8 cellular contexts compared by ENCODE assay signal in genomic region chr11:43282607-43283440, GRCh38. TPM values are rescaled to one million over a fixed set of nuclear protein-coding genes. Genes with fewer than 3 reads are reported as not detected.
DNase-seq lines count a peak whose midpoint lies in the region; ATAC-seq and TF ChIP-seq lines count a peak whose summit lies in the region.

No MANE protein-coding gene starts in this region.

- H3K27me3 ChIP-seq in adipocyte (replicated peaks; ENCODE audit: control insufficient read depth, insufficient read depth, low read length), result peaks cover 30% of the 10 kb centered on the region

- ATAC-seq in GM18868 (IDR thresholded peaks at IDR 0.05; ENCODE audit: unreplicated experiment), result peak; percentile 72
- ATAC-seq in HG03342 (IDR thresholded peaks at IDR 0.05; ENCODE audit: unreplicated experiment), result peak; percentile 76

- intact Hi-C loops in posterior vena cava (cut with DNase I), result no loop called here

- DNase-seq in RKO (ENCODE audit: low spot score) (peak; percentile 33), adipocyte (ENCODE audit: low read depth) (peak; percentile 63), hepatic stellate cell (ENCODE audit: low spot score) (peak; percentile 42), smooth muscle cell of the brain vasculature (ENCODE audit: low read depth, low spot score) (peak; percentile 1), posterior vena cava (ENCODE audit: low spot score) (no peak)

- peak overlapping the region; percentile 20; the same call in 1 of the 2 replicates for H3K27ac ChIP-seq in C4-2B

- H3K9ac ChIP-seq in adipocyte (ENCODE audit: low read length), result no peak overlapping the region

- H3K4me1 ChIP-seq in adipocyte (ENCODE audit: control insufficient read depth, insufficient read depth, low read length), result peaks cover 9% of the 10 kb centered on the region

- no peak overlapping the region for H3K4me3 ChIP-seq in adipocyte (ENCODE audit: low read length)

- no peaks in the 10 kb centered on the region for H3K36me3 ChIP-seq in adipocyte (ENCODE audit: control insufficient read depth, insufficient read depth, low read length, severe bottlenecking)

- no peaks in the 10 kb centered on the region for H3K9me3 ChIP-seq in adipocyte (ENCODE audit: control insufficient read depth, low read length)

- TF ChIP-seq CTCF in C4-2B (conservative IDR thresholded peaks at IDR 0.05), result peak; percentile 96

RNA-seq across cellular contexts. Expression of gene API5, which starts 29.0 kb away (rescaled TPM):
- total RNA-seq in posterior vena cava, result 10 to 100 TPM; 69.8 to 79.1 TPM
